ENCODE assay signal across 15 cellular contexts in the genomic region with DNA sequence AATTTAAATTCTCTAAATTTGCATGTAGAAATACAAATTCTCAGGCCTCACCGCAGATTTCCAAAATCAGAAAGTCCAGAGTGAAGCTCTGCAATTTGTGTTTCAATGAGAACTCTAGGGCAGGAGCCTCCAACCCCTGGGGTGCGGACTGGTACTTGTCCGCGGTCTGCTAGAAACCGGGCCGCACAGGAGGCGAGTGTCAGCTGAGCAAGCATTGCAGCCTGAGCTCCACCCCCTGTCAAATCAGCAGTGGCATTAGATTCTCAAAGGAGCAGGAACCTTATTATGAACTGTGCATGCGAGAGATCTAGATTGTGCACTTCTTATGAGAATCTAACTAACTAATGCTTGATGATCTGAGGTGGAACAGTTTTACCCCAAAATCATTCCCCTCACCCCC.
DNase-seq lines count a peak whose midpoint lies in the region; ATAC-seq, FAIRE-seq and TF ChIP-seq lines count a peak whose summit lies in the region.
"Had no signal": no experiment of that assay in that cellular context is flagged by ENCODE, and none has a peak within 500 bp of the region (broad histone marks: within the 10 kb centered on the region; RNA-seq: fewer than 3 reads in every experiment).

No MANE protein-coding gene starts in this region.

- H3K79me2 ChIP-seq in HepG2 (ENCODE audit: insufficient read depth, low read length): no peaks in the 10 kb centered on the region

- no peak for TF ChIP-seq EP300 in HepG2 (IDR thresholded peaks at IDR 0.05; ENCODE audit: low read depth in 2 of 2, low read length in 2 of 2)
- no peak for TF ChIP-seq EP300 in HepG2 (CRISPR knock-in tag; IDR thresholded peaks at IDR 0.05; ENCODE audit: borderline replicate concordance)

- no peaks in the 10 kb centered on the region for H3K4me1 ChIP-seq in HepG2 (ENCODE audit: insufficient read depth, low read length)
- H3K4me1 ChIP-seq in right lobe of liver: no peaks in the 10 kb centered on the region
- H3K4me1 ChIP-seq: pancreas, testis had no signal

- CTCF ChIA-PET in HepG2 (lab: Yijun Ruan, JAX; ENCODE audit: low intra/inter-chr PET ratio, low total read pairs): no interaction called here

- no peaks in the 10 kb centered on the region for H3K36me3 Mint-ChIP-seq in activated naive CD4-positive, alpha-beta T cell treated with anti-CD3 and anti-CD28 coated beads, Interleukin-2, amount 50 U/mL, for 72 hours
- H3K36me3 Mint-ChIP-seq: activated naive CD8-positive, alpha-beta T cell treated with anti-CD3 and anti-CD28 coated beads for 36 hours had no signal

- no TSS peak for BruUV-seq in HepG2 (replicated peaks; lab: Mats Ljungman, UMichigan)

- H3K9ac ChIP-seq in HepG2 (ENCODE audit: insufficient read depth, low read depth, low read length): no peak overlapping the region
- H3K9ac ChIP-seq: SK-N-SH had no signal

- no peak overlapping the region for H3K4me2 ChIP-seq in HepG2 (ENCODE audit: low read depth, low read length)
- H3K4me2 ChIP-seq: SK-N-SH had no signal

- H3K27ac Mint-ChIP-seq in activated naive CD4-positive, alpha-beta T cell treated with anti-CD3 and anti-CD28 coated beads, Interleukin-2, amount 50 U/mL, for 72 hours: no peak overlapping the region
- H3K27ac Mint-ChIP-seq: activated naive CD8-positive, alpha-beta T cell treated with anti-CD3 and anti-CD28 coated beads for 36 hours had no signal

- in situ Hi-C loops in HepG2 (cut with HindIII; ENCODE audit: extremely low pct_ligation_motif_present, low pct_unique_long_range_greater_than_20kb): no loop called here

- H3K9me3 ChIP-seq in HepG2 (ENCODE audit: low read length): no peaks in the 10 kb centered on the region
- no peaks in the 10 kb centered on the region for H3K9me3 ChIP-seq in right lobe of liver
- H3K9me3 ChIP-seq: pancreas, SK-N-SH, testis had no signal

- H3K27me3 ChIP-seq in HepG2 (ENCODE audit: control insufficient read depth in 1 of 2, insufficient read depth in 2 of 2, low read length in 2 of 2): no peaks in the 10 kb centered on the region
- H3K27me3 ChIP-seq in right lobe of liver: no peaks in the 10 kb centered on the region
- H3K27me3 ChIP-seq: pancreas, testis had no signal

- ATAC-seq in HepG2 (no peak; the same call in 2 of the 3 replicates), right lobe of liver (no peak), HG02642 (IDR thresholded peaks at IDR 0.05; ENCODE audit: poor library complexity, unreplicated experiment) (no peak)
- ATAC-seq in activated naive CD4-positive, alpha-beta T cell treated with anti-CD3 and anti-CD28 coated beads, Interleukin-2, amount 50 U/mL, for 72 hours: no peak

- no peak overlapping the region for H3K4me3 ChIP-seq in HepG2 (replicated peaks in 1 of 3; ENCODE audit: insufficient read depth in 1 of 3, low read depth in 2 of 3, low read length in 3 of 3)
- no peak overlapping the region for H3K4me3 ChIP-seq in right lobe of liver
- H3K4me3 ChIP-seq: pancreas, testis had no signal

- no peak for FAIRE-seq in HepG2 (lab: Jason Lieb, UNC)
- FAIRE-seq: pancreas had no signal

- intact Hi-C loops in HepG2 (cut with micrococcal nuclease; ENCODE audit: unreplicated experiment): loop anchor here (10.0 kb wide), 1 partner anchor 711 kb away; no protein-coding TSS in a partner anchor
- intact Hi-C loops in right lobe of liver (cut with DNase I): no loop called here

- H4K20me1 ChIP-seq in HepG2 (ENCODE audit: insufficient read depth, low read length): no peaks in the 10 kb centered on the region

- no peak for TF ChIP-seq RAD21 in HepG2 (CRISPR knock-in tag; IDR thresholded peaks at IDR 0.05)

- no peak for DNase-seq in HepG2 (ENCODE audit: low spot score)
- no peak for DNase-seq in right lobe of liver
- DNase-seq in RPMI7951 (ENCODE audit: low read depth): peak; percentile 45
- DNase-seq in islet precursor cell: peak; percentile 82
- DNase-seq in stimulated activated CD4-positive, alpha-beta T cell treated with anti-CD3 and anti-CD28 coated beads, Interleukin-4, amount 100 ng/mL, for 4 hours: no peak
- DNase-seq in D341Med (ENCODE audit: low spot score): no peak
- no peak for DNase-seq in activated naive CD4-positive, alpha-beta T cell treated with anti-CD3 and anti-CD28 coated beads, Interleukin-2, amount 50 U/mL, for 72 hours (ENCODE audit: low spot score in 2 of 2)
- DNase-seq: activated naive CD8-positive, alpha-beta T cell treated with anti-CD3 and anti-CD28 coated beads for 36 hours; Calu3; erythroblast; pancreas; SK-N-SH; testis had no signal

- POLR2A ChIA-PET in HepG2 (lab: Yijun Ruan, JAX): no interaction called here

- no peak overlapping the region for H2AFZ ChIP-seq in HepG2 (ENCODE audit: low read length)

- H3K9me3 Mint-ChIP-seq in activated naive CD4-positive, alpha-beta T cell treated with anti-CD3 and anti-CD28 coated beads, Interleukin-2, amount 50 U/mL, for 72 hours: peaks cover 17 to 25% of the 10 kb centered on the region in 2 donors

- TF ChIP-seq CTCF in HepG2 (CRISPR knock-in tag; IDR thresholded peaks at IDR 0.05) (no peak), right lobe of liver (IDR thresholded peaks at IDR 0.05) (no peak)

- H3K36me3 ChIP-seq in HepG2 (replicated peaks in 1 of 2; ENCODE audit: control insufficient read depth in 1 of 2, insufficient read depth in 2 of 2, low read length in 2 of 2): no peaks in the 10 kb centered on the region
- no peaks in the 10 kb centered on the region for H3K36me3 ChIP-seq in right lobe of liver
- H3K36me3 ChIP-seq: pancreas had no signal

- 7% methylated on average over 8 of the region's 8 CpGs for WGBS in HepG2 (ENCODE audit: low lambda C conversion rate)
- WGBS in right lobe of liver (ENCODE audit: insufficient coverage, low coverage, low lambda C conversion rate, missing lambda C conversion rate): 10% methylated on average over 6 of the region's 8 CpGs

- H3K27ac ChIP-seq in HepG2 (ENCODE audit: extremely low read length, insufficient read depth, low read length): no peak overlapping the region
- no peak overlapping the region for H3K27ac ChIP-seq in right lobe of liver
- H3K27ac ChIP-seq: pancreas, testis, VCaP had no signal

- TF ChIP-seq POLR2A in HepG2 (IDR thresholded peaks at IDR 0.05; ENCODE audit: insufficient read depth in 1 of 2, low read depth in 2 of 2, low read length in 2 of 2): no peak
- no peak for TF ChIP-seq POLR2A in right lobe of liver (IDR thresholded peaks at IDR 0.05)

TF ChIP-seq in HepG2, 621 proteins besides CTCF, POLR2A, EP300 and RAD21:
- TF ChIP-seq SNAI1 (CRISPR knock-in tag; IDR thresholded peaks at IDR 0.05; ENCODE audit: borderline replicate concordance): no peak
- TF ChIP-seq, protein P1, sequence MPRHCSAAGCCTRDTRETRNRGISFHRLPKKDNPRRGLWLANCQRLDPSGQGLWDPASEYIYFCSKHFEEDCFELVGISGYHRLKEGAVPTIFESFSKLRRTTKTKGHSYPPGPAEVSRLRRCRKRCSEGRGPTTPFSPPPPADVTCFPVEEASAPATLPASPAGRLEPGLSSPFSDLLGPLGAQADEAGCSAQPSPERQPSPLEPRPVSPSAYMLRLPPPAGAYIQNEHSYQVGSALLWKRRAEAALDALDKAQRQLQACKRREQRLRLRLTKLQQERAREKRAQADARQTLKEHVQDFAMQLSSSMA (CRISPR knock-in tag; IDR thresholded peaks at IDR 0.05): no peak
- no peak for TF ChIP-seq GZF1 (CRISPR knock-in tag; IDR thresholded peaks at IDR 0.05)
- TF ChIP-seq ZFX (CRISPR knock-in tag; IDR thresholded peaks at IDR 0.05; ENCODE audit: low read depth): no peak
- TF ChIP-seq SALL2 (CRISPR knock-in tag; IDR thresholded peaks at IDR 0.05): no peak
- TF ChIP-seq, protein P2, sequence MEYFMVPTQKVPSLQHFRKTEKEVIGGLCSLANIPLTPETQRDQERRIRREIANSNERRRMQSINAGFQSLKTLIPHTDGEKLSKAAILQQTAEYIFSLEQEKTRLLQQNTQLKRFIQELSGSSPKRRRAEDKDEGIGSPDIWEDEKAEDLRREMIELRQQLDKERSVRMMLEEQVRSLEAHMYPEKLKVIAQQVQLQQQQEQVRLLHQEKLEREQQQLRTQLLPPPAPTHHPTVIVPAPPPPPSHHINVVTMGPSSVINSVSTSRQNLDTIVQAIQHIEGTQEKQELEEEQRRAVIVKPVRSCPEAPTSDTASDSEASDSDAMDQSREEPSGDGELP (IDR thresholded peaks at IDR 0.05; ENCODE audit: borderline replicate concordance, low read depth): peak; percentile 25; the same call in 1 of the 2 replicates
TF ChIP-seq in HepG2: peak in this region for 1.

Comparison
In these comparisons a context has a peak if more than half of its experiments do, and no peak if none do; other contexts are left out.
1. DNase-seq: peak in RPMI7951 (single experiment) and islet precursor cell (single experiment); none in HepG2 (single experiment), right lobe of liver (0 of 3), stimulated activated CD4-positive, alpha-beta T cell treated with anti-CD3 and anti-CD28 coated beads, Interleukin-4, amount 100 ng/mL, for 4 hours (0 of 2), D341Med (single experiment) and activated naive CD4-positive, alpha-beta T cell treated with anti-CD3 and anti-CD28 coated beads, Interleukin-2, amount 50 U/mL, for 72 hours (0 of 2).